ENCODE assay signal across 9 cellular contexts in genomic region chr19:13834308-13834790, GRCh38. TPM values are rescaled to one million over a fixed set of nuclear protein-coding genes. Genes with fewer than 3 reads are reported as not detected.
DNase-seq lines count a peak whose midpoint lies in the region; ATAC-seq and TF ChIP-seq lines count a peak whose summit lies in the region.
"Had no signal": no experiment of that assay in that cellular context is flagged by ENCODE, and none has a peak within 500 bp of the region (broad histone marks: within the 10 kb centered on the region; RNA-seq: fewer than 3 reads in every experiment).

No MANE protein-coding gene starts in this region.

- H3K9me3 Mint-ChIP-seq in progenitor cell of endocrine pancreas (ENCODE audit: low read depth), result no peaks in the 10 kb centered on the region

- peaks cover 10% of the 10 kb centered on the region for H3K36me3 Mint-ChIP-seq in progenitor cell of endocrine pancreas (ENCODE audit: insufficient read depth)

- DNase-seq in G401 (ENCODE audit: low spot score) (peak; percentile 45), epithelial cell of prostate (ENCODE audit: low read depth, low spot score) (no peak), progenitor cell of endocrine pancreas (ENCODE audit: low spot score, unreplicated experiment) (no peak), NCI-H524 treated with DMSO at 0.1 percent for 48 hours (lab: John Stamatoyannopoulos, UW) (no peak), DMS114 treated with DMSO at 0.1 percent for 48 hours (lab: John Stamatoyannopoulos, UW; ENCODE audit: unreplicated experiment) (no peak)
- DNase-seq in activated CD4-positive, alpha-beta T cell treated with anti-CD3 and anti-CD28 coated beads for 1 hour, result no peak

- no peaks in the 10 kb centered on the region for H3K27me3 Mint-ChIP-seq in progenitor cell of endocrine pancreas

- H3K27ac Mint-ChIP-seq in progenitor cell of endocrine pancreas, result no peak overlapping the region

- H3K4me1 Mint-ChIP-seq in progenitor cell of endocrine pancreas (ENCODE audit: low read depth), result peaks cover 9% of the 10 kb centered on the region

- peak overlapping the region; percentile 100 for H3K27ac ChIP-seq in epithelial cell of prostate

- ATAC-seq in SK-N-SH treated with all-trans-retinoic acid at 6 μM for 48 hours (no peak), GM21360 (IDR thresholded peaks at IDR 0.05; ENCODE audit: unreplicated experiment) (no peak)

- peak overlapping the region; percentile 58 for H3K4me3 Mint-ChIP-seq in progenitor cell of endocrine pancreas (ENCODE audit: low read depth)

- in situ Hi-C loops in G401 (cut with HindIII; ENCODE audit: low sequenced_read_pairs), result no loop called here

- no peak for TF ChIP-seq CTCF in progenitor cell of endocrine pancreas (IDR thresholded peaks at IDR 0.05; ENCODE audit: unreplicated experiment)

TF ChIP-seq in SK-N-SH treated with all-trans-retinoic acid at 6 μM for 48 hours, 23 proteins besides CTCF, POLR2A, EP300 and RAD21:
- TF ChIP-seq ZFP3 (CRISPR knock-in tag; IDR thresholded peaks at IDR 0.05), result peak; percentile 68
- TF ChIP-seq ZC3H10 (CRISPR knock-in tag; IDR thresholded peaks at IDR 0.05), result no peak
- TF ChIP-seq ZNF8 (CRISPR knock-in tag; IDR thresholded peaks at IDR 0.05), result no peak
- no peak for TF ChIP-seq ZFP30 (CRISPR knock-in tag; IDR thresholded peaks at IDR 0.05)

RNA-seq across cellular contexts. Expression of gene ZSWIM4, which starts 39.1 kb away (rescaled TPM):
- 5.2 and 8.1 TPM in 2 replicates for total RNA-seq in G401 (2014; rRNA removed; shearing (Covaris generic))
- total RNA-seq in progenitor cell of endocrine pancreas, result 30.9 and 34.6 TPM in 2 replicates

RNA-seq across cellular contexts. Expression of gene NANOS3, which starts 42.6 kb away (rescaled TPM):
- total RNA-seq in G401 (2014; rRNA removed; shearing (Covaris generic)), result 3.0 and 6.3 TPM in 2 replicates
- 9.5 and 10.5 TPM in 2 replicates for total RNA-seq in progenitor cell of endocrine pancreas
- total RNA-seq: lower leg skin had no signal
